34 cellular contexts compared by ENCODE assay signal in genomic region chr5:15682122-15682521, GRCh38.
"Had no signal": no experiment of that assay in that cellular context is flagged by ENCODE, and none has a peak within 500 bp of the region (broad histone marks: within the 10 kb centered on the region; RNA-seq: fewer than 3 reads in every experiment).

No MANE protein-coding gene starts in this region.

- H3K27ac ChIP-seq: brain microvascular endothelial cell, coronary artery, dorsolateral prefrontal cortex, esophagus muscularis mucosa, foreskin keratinocyte, gastroesophageal sphincter, heart right ventricle had no signal

- H3K36me3 Mint-ChIP-seq: activated naive CD4-positive, alpha-beta T cell treated with anti-CD3 and anti-CD28 coated beads, Interleukin-2, amount 10 ng/mL, durations not matched to agents 7 days and 5 days; activated naive CD4-positive, alpha-beta T cell treated with anti-CD3 and anti-CD28 coated beads, Interleukin-2, amount 50 U/mL, for 72 hours; activated naive CD8-positive, alpha-beta T cell treated with anti-CD3 and anti-CD28 coated beads, Interleukin-2, amount 10 ng/mL, durations not matched to agents 7 days and 5 days had no signal

- H3K27me3 Mint-ChIP-seq: activated CD4-positive, alpha-beta memory T cell treated with anti-CD3 and anti-CD28 coated beads, Interleukin-2, amount 10 ng/mL, durations not matched to agents 7 days and 5 days; activated CD4-positive, alpha-beta T cell treated with anti-CD3 and anti-CD28 coated beads, Interleukin-2, amount 10 ng/mL, durations not matched to agents 7 days and 5 days; activated naive CD4-positive, alpha-beta T cell treated with anti-CD3 and anti-CD28 coated beads, Interleukin-2, amount 10 ng/mL, durations not matched to agents 7 days and 5 days; activated naive CD8-positive, alpha-beta T cell treated with anti-CD3 and anti-CD28 coated beads, Interleukin-2, amount 10 ng/mL, durations not matched to agents 7 days and 5 days; activated T-cell treated with anti-CD3 and anti-CD28 coated beads, Interleukin-2, amount 50 U/mL, for 24 hours; central memory CD8-positive, alpha-beta T cell; dendritic cell treated with granulocyte-macrophage colony-stimulating factor and Interleukin-4, amounts not matched to agents 40 ng/mL and 50 ng/mL, for 4 days; T-helper 17 cell had no signal

- H3K9me3 ChIP-seq: esophagus muscularis mucosa, gastroesophageal sphincter, heart right ventricle had no signal

- H3K36me3 ChIP-seq: brain microvascular endothelial cell, esophagus muscularis mucosa, gastroesophageal sphincter, heart right ventricle had no signal

- H3K27ac Mint-ChIP-seq: activated CD4-positive, alpha-beta memory T cell treated with anti-CD3 and anti-CD28 coated beads, Interleukin-2, amount 10 ng/mL, durations not matched to agents 7 days and 5 days; activated CD4-positive, alpha-beta T cell treated with anti-CD3 and anti-CD28 coated beads, Interleukin-2, amount 10 ng/mL, durations not matched to agents 7 days and 5 days; activated naive CD4-positive, alpha-beta T cell treated with anti-CD3 and anti-CD28 coated beads, Interleukin-2, amount 10 ng/mL, durations not matched to agents 7 days and 5 days; activated naive CD4-positive, alpha-beta T cell treated with anti-CD3 and anti-CD28 coated beads, Interleukin-2, amount 50 U/mL, for 72 hours; activated naive CD8-positive, alpha-beta T cell treated with anti-CD3 and anti-CD28 coated beads, Interleukin-2, amount 10 ng/mL, durations not matched to agents 7 days and 5 days; activated T-cell treated with anti-CD3 and anti-CD28 coated beads, Interleukin-2, amount 50 U/mL, for 24 hours; activated T-cell treated with anti-CD3 and anti-CD28 coated beads, Interleukin-2, amount 50 U/mL, for 72 hours; dendritic cell treated with granulocyte-macrophage colony-stimulating factor and Interleukin-4, amounts not matched to agents 40 ng/mL and 50 ng/mL, for 4 days; endodermal cell; T-helper 17 cell; T-helper 2 cell treated with Interferon-gamma antibody and Interleukin-4, amounts not matched to agents 5 μg/mL and 100 μg/mL, for 36 hours had no signal

- FAIRE-seq: astrocyte, bronchial epithelial cell had no signal

- H3K4me1 ChIP-seq: foreskin keratinocyte had no signal

- DNase-seq: activated CD4-positive, alpha-beta memory T cell treated with anti-CD3 and anti-CD28 coated beads, Interleukin-2, amount 10 ng/mL, durations not matched to agents 7 days and 5 days; activated CD4-positive, alpha-beta T cell treated with anti-CD3 and anti-CD28 coated beads for 1 hour; activated CD4-positive, alpha-beta T cell treated with anti-CD3 and anti-CD28 coated beads for 4 hours; activated CD4-positive, alpha-beta T cell treated with anti-CD3 and anti-CD28 coated beads, Interleukin-2, amount 10 ng/mL, durations not matched to agents 7 days and 5 days; activated CD4-positive, alpha-beta T cell treated with anti-CD3 and anti-CD28 coated beads, Interleukin-2, amount 50 U/mL, for 4 hours; activated CD8-positive, alpha-beta memory T cell treated with anti-CD3 and anti-CD28 coated beads, Interleukin-2, amount 50 U/mL, for 48 hours; activated gamma-delta T cell; activated naive CD4-positive, alpha-beta T cell; activated naive CD4-positive, alpha-beta T cell treated with anti-CD3 and anti-CD28 coated beads, Interleukin-2, amount 10 ng/mL, durations not matched to agents 7 days and 5 days; activated naive CD8-positive, alpha-beta T cell treated with anti-CD3 and anti-CD28 coated beads, Interleukin-2, amount 10 ng/mL, durations not matched to agents 7 days and 5 days; activated T-cell treated with anti-CD3 and anti-CD28 coated beads for 4 hours; activated T-cell treated with anti-CD3 and anti-CD28 coated beads, Interleukin-2, amount 50 U/mL, for 24 hours; activated T-cell treated with anti-CD3 and anti-CD28 coated beads, Interleukin-2, amount 50 U/mL, for 72 hours; amniotic stem cell; anterior cingulate cortex; brain microvascular endothelial cell; dorsolateral prefrontal cortex; effector memory CD4-positive, alpha-beta T cell; endodermal cell; erythroblast; foreskin keratinocyte; heart right ventricle; T-helper 1 cell; T-helper 17 cell; T1000 had no signal

- H3K27me3 ChIP-seq: brain microvascular endothelial cell, dorsolateral prefrontal cortex, esophagus muscularis mucosa, foreskin keratinocyte, gastroesophageal sphincter, heart right ventricle had no signal

- H3K4me3 Mint-ChIP-seq: activated CD4-positive, alpha-beta memory T cell treated with anti-CD3 and anti-CD28 coated beads, Interleukin-2, amount 10 ng/mL, durations not matched to agents 7 days and 5 days; activated CD4-positive, alpha-beta T cell treated with anti-CD3 and anti-CD28 coated beads, Interleukin-2, amount 10 ng/mL, durations not matched to agents 7 days and 5 days; activated naive CD4-positive, alpha-beta T cell treated with anti-CD3 and anti-CD28 coated beads, Interleukin-2, amount 10 ng/mL, durations not matched to agents 7 days and 5 days; activated naive CD8-positive, alpha-beta T cell treated with anti-CD3 and anti-CD28 coated beads, Interleukin-2, amount 10 ng/mL, durations not matched to agents 7 days and 5 days; activated T-cell treated with anti-CD3 and anti-CD28 coated beads, Interleukin-2, amount 50 U/mL, for 24 hours; activated T-cell treated with anti-CD3 and anti-CD28 coated beads, Interleukin-2, amount 50 U/mL, for 72 hours; central memory CD8-positive, alpha-beta T cell; dendritic cell treated with granulocyte-macrophage colony-stimulating factor and Interleukin-4, amounts not matched to agents 40 ng/mL and 50 ng/mL, for 4 days; endodermal cell; T-helper 17 cell; T-helper 2 cell treated with Interferon-gamma antibody and Interleukin-4, amounts not matched to agents 5 μg/mL and 100 μg/mL, for 36 hours had no signal

- ATAC-seq: activated naive CD4-positive, alpha-beta T cell treated with anti-CD3 and anti-CD28 coated beads, Interleukin-2, amount 50 U/mL, for 72 hours; activated T-cell treated with anti-CD3 and anti-CD28 coated beads, Interleukin-2, amount 50 U/mL, for 72 hours; foreskin keratinocyte; gastroesophageal sphincter; heart right ventricle; T-helper 17 cell had no signal

- H3K4me1 Mint-ChIP-seq: activated CD4-positive, alpha-beta memory T cell treated with anti-CD3 and anti-CD28 coated beads, Interleukin-2, amount 10 ng/mL, durations not matched to agents 7 days and 5 days; activated CD4-positive, alpha-beta T cell treated with anti-CD3 and anti-CD28 coated beads, Interleukin-2, amount 10 ng/mL, durations not matched to agents 7 days and 5 days; activated naive CD4-positive, alpha-beta T cell treated with anti-CD3 and anti-CD28 coated beads, Interleukin-2, amount 10 ng/mL, durations not matched to agents 7 days and 5 days; activated naive CD8-positive, alpha-beta T cell treated with anti-CD3 and anti-CD28 coated beads, Interleukin-2, amount 10 ng/mL, durations not matched to agents 7 days and 5 days; central memory CD8-positive, alpha-beta T cell; T-helper 17 cell had no signal

- H3K9me3 Mint-ChIP-seq: activated CD4-positive, alpha-beta memory T cell treated with anti-CD3 and anti-CD28 coated beads, Interleukin-2, amount 10 ng/mL, durations not matched to agents 7 days and 5 days; activated CD4-positive, alpha-beta T cell treated with anti-CD3 and anti-CD28 coated beads, Interleukin-2, amount 10 ng/mL, durations not matched to agents 7 days and 5 days had no signal

- H3K4me3 ChIP-seq: coronary artery, dorsolateral prefrontal cortex, esophagus muscularis mucosa, gastroesophageal sphincter, heart right ventricle had no signal
